In the genomic region with DNA sequence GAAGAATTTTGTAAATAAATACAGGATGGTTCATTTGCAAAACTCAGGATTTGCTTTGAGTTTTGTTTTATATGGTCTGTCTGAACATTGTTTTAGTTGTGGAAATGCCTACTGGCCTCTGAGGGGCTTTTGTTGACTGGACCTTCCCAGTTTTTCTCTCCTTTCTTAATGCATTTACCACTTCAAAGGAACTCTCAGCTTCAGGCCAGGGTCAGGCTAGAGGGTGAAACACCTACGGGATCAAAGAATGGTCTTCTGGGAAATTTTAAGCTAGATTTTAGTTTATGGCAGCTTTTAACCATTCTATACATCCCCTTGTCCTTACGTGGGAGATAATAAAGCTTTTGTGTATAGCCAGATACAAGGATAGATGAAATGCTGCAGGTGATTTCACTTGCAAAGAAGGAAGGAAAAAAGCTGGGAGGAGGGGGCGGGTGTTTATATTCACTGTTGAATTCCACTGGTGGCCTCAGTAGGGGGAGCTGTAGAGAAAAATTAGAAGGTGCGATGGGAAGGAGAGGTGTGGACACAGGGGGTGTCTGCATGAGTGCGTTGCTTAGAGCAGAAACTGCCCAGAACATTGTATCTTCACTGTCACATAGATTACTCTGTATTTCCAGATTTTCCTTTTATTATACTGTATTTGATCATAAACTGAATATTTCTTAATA, we compare ENCODE assay signal across 12 cellular contexts.
DNase-seq lines count a peak whose midpoint lies in the region; ATAC-seq and TF ChIP-seq lines count a peak whose summit lies in the region.
"Had no signal": no experiment of that assay in that cellular context is flagged by ENCODE, and none has a peak within 500 bp of the region (broad histone marks: within the 10 kb centered on the region; RNA-seq: fewer than 3 reads in every experiment).

No MANE protein-coding gene starts in this region.

- POLR2A ChIA-PET in MCF 10A (lab: Yijun Ruan, JAX) = no interaction called here

- ATAC-seq in HG02884 (IDR thresholded peaks at IDR 0.05; ENCODE audit: unreplicated experiment) = no peak

- dilution Hi-C loops in mammary epithelial cell (cut with HindIII; ENCODE audit: low sequenced_read_pairs) = no loop called here

- H3K4me1 ChIP-seq in mammary epithelial cell (ENCODE audit: insufficient read depth, low read length) (peaks cover 12% of the 10 kb centered on the region), smooth muscle cell (ENCODE audit: low read depth) (peaks cover 26% of the 10 kb centered on the region)

- peaks cover 15% of the 10 kb centered on the region for H3F3A ChIP-seq in smooth muscle cell (ENCODE audit: low read depth)

- H3K27me3 Mint-ChIP-seq in MCF 10A (ENCODE audit: insufficient read depth, unreplicated experiment) = no peaks in the 10 kb centered on the region
- H3K27me3 Mint-ChIP-seq: activated B cell treated with CpG ODN at 0.5 μM for 24 hours had no signal

- H4K20me1 ChIP-seq in mammary epithelial cell (ENCODE audit: insufficient read depth, low read length) (no peaks in the 10 kb centered on the region), smooth muscle cell (ENCODE audit: low read depth) (no peaks in the 10 kb centered on the region)

- H3K9me3 ChIP-seq in mammary epithelial cell (replicated peaks; ENCODE audit: insufficient read depth, low read length) = no peaks in the 10 kb centered on the region
- no peaks in the 10 kb centered on the region for H3K9me3 ChIP-seq in smooth muscle cell (replicated peaks; ENCODE audit: low read depth)
- H3K9me3 ChIP-seq: heart left ventricle had no signal

- TF ChIP-seq CTCF in MCF 10A (IDR thresholded peaks at IDR 0.05; ENCODE audit: unreplicated experiment) = no peak
- peak in 1 of 2 donors; percentile 28 for TF ChIP-seq CTCF in mammary epithelial cell (conservative IDR thresholded peaks at IDR 0.05 in 1 of 2, IDR thresholded peaks at IDR 0.05 in 1 of 2; ENCODE audit: extremely low read depth in 1 of 2, insufficient read depth in 1 of 2, low read depth in 1 of 2, low read length in 2 of 2)
- peak; percentile 39 for TF ChIP-seq CTCF in fibroblast of mammary gland (conservative IDR thresholded peaks at IDR 0.05; ENCODE audit: control insufficient read depth, insufficient read depth, low read depth, low read length)
- TF ChIP-seq CTCF in smooth muscle cell (IDR thresholded peaks at IDR 0.05; ENCODE audit: borderline replicate concordance, insufficient read depth, poor library complexity, severe bottlenecking) = peak; percentile 15

- WGBS in mammary epithelial cell (ENCODE audit: low coverage, missing lambda C conversion rate) = 65% methylated on average over 5 of the region's 5 CpGs
- 64% methylated on average over 5 of the region's 5 CpGs for WGBS in smooth muscle cell (ENCODE audit: low lambda C conversion rate)

- H3K9ac ChIP-seq in mammary epithelial cell (ENCODE audit: insufficient read depth, low read length) = no peak overlapping the region
- no peak overlapping the region for H3K9ac ChIP-seq in smooth muscle cell (ENCODE audit: low read depth)

- no peaks in the 10 kb centered on the region for H3K36me3 ChIP-seq in mammary epithelial cell (ENCODE audit: insufficient read depth, low read length)
- H3K36me3 ChIP-seq in smooth muscle cell (ENCODE audit: low read depth) = no peaks in the 10 kb centered on the region
- H3K36me3 ChIP-seq: heart left ventricle had no signal

- H3K79me2 ChIP-seq in mammary epithelial cell (ENCODE audit: insufficient read depth, low read length) (peaks cover 34% of the 10 kb centered on the region), smooth muscle cell (ENCODE audit: low read depth) (peaks cover 49% of the 10 kb centered on the region)

- H3K4me3 Mint-ChIP-seq in MCF 10A (ENCODE audit: unreplicated experiment) = no peak overlapping the region
- H3K4me3 Mint-ChIP-seq: activated B cell treated with CpG ODN at 0.5 μM for 24 hours had no signal

- H3K27ac ChIP-seq in mammary epithelial cell (ENCODE audit: insufficient read depth, low read depth, low read length) (no peak overlapping the region), smooth muscle cell (ENCODE audit: low read depth) (no peak overlapping the region)
- H3K27ac ChIP-seq: heart left ventricle had no signal

- H3K4me2 ChIP-seq in mammary epithelial cell (ENCODE audit: insufficient read depth, low read depth, low read length) (no peak overlapping the region), smooth muscle cell (no peak overlapping the region)

- DNase-seq in MCF 10A (ENCODE audit: unreplicated experiment) (peak; percentile 38), mammary epithelial cell (no peak), NCI-H748 treated with DMSO at 0.1 percent for 48 hours (lab: John Stamatoyannopoulos, UW) (peak; percentile 3), fibroblast of mammary gland (ENCODE audit: low read depth) (no peak), smooth muscle cell (lab: John Stamatoyannopoulos, UW; ENCODE audit: unreplicated experiment) (no peak), SHP77 (lab: John Stamatoyannopoulos, UW) (no peak), NCI-H1105 (lab: John Stamatoyannopoulos, UW) (no peak)
- DNase-seq: activated B cell treated with CpG ODN at 0.5 μM for 24 hours; cortex of kidney; heart left ventricle; stimulated activated CD4-positive, alpha-beta T cell treated with anti-CD3 and anti-CD28 coated beads, Interleukin-12 subunit alpha, Interleukin-12 subunit beta, amount 100 ng/mL, for 4 hours had no signal

- no peaks in the 10 kb centered on the region for H3K9me3 Mint-ChIP-seq in MCF 10A (ENCODE audit: unreplicated experiment)
- H3K9me3 Mint-ChIP-seq: activated B cell treated with CpG ODN at 0.5 μM for 24 hours had no signal

- H3K4me1 Mint-ChIP-seq in MCF 10A (ENCODE audit: insufficient read depth, unreplicated experiment) = no peaks in the 10 kb centered on the region
- H3K4me1 Mint-ChIP-seq: activated B cell treated with CpG ODN at 0.5 μM for 24 hours had no signal

- BruUV-seq in MCF 10A (replicated peaks; lab: Mats Ljungman, UMichigan) (no TSS peak), mammary epithelial cell (replicated peaks; lab: Mats Ljungman, UMichigan) (no TSS peak)

- CTCF ChIA-PET in MCF 10A (lab: Yijun Ruan, JAX) = no interaction called here
- CTCF ChIA-PET in mammary epithelial cell (lab: Charles Lee; ENCODE audit: low non-redundant PET) = no interaction called here

- H2AFZ ChIP-seq in mammary epithelial cell (ENCODE audit: low read depth, low read length) = no peak overlapping the region
- H2AFZ ChIP-seq in smooth muscle cell (ENCODE audit: low read depth) = no peak overlapping the region

- no peak overlapping the region for H3K27ac Mint-ChIP-seq in MCF 10A (ENCODE audit: low read depth, unreplicated experiment)
- H3K27ac Mint-ChIP-seq: activated B cell treated with CpG ODN at 0.5 μM for 24 hours had no signal

- H3K4me3 ChIP-seq in mammary epithelial cell (replicated peaks in 1 of 3; ENCODE audit: insufficient read depth in 1 of 3, low read depth in 2 of 3, low read length in 3 of 3) = no peak overlapping the region
- no peak overlapping the region for H3K4me3 ChIP-seq in fibroblast of mammary gland (ENCODE audit: control insufficient read depth, low read depth, low read length)
- no peak overlapping the region for H3K4me3 ChIP-seq in smooth muscle cell
- H3K4me3 ChIP-seq: heart left ventricle had no signal

- no peaks in the 10 kb centered on the region for H3K36me3 Mint-ChIP-seq in MCF 10A (ENCODE audit: insufficient read depth, unreplicated experiment)

- H3K27me3 ChIP-seq in mammary epithelial cell (ENCODE audit: insufficient read depth, low read length) = no peaks in the 10 kb centered on the region
- no peaks in the 10 kb centered on the region for H3K27me3 ChIP-seq in smooth muscle cell (ENCODE audit: low read depth)
- H3K27me3 ChIP-seq: heart left ventricle had no signal

- intact Hi-C loops in MCF 10A (cut with micrococcal nuclease) (no loop called here), mammary epithelial cell (cut with micrococcal nuclease) (no loop called here)

- in situ Hi-C loops in mammary epithelial cell (cut with MboI; ENCODE audit: low sequenced_read_pairs in 2 of 2) = no loop called here

Comparison
In these comparisons a context has a peak if more than half of its experiments do, and no peak if none do; other contexts are left out.
1. DNase-seq: peak in MCF 10A (single experiment) and NCI-H748 treated with DMSO at 0.1 percent for 48 hours (single experiment); none in mammary epithelial cell (single experiment), fibroblast of mammary gland (single experiment), smooth muscle cell (single experiment), SHP77 (0 of 2) and NCI-H1105 (single experiment).